In the genomic region with DNA sequence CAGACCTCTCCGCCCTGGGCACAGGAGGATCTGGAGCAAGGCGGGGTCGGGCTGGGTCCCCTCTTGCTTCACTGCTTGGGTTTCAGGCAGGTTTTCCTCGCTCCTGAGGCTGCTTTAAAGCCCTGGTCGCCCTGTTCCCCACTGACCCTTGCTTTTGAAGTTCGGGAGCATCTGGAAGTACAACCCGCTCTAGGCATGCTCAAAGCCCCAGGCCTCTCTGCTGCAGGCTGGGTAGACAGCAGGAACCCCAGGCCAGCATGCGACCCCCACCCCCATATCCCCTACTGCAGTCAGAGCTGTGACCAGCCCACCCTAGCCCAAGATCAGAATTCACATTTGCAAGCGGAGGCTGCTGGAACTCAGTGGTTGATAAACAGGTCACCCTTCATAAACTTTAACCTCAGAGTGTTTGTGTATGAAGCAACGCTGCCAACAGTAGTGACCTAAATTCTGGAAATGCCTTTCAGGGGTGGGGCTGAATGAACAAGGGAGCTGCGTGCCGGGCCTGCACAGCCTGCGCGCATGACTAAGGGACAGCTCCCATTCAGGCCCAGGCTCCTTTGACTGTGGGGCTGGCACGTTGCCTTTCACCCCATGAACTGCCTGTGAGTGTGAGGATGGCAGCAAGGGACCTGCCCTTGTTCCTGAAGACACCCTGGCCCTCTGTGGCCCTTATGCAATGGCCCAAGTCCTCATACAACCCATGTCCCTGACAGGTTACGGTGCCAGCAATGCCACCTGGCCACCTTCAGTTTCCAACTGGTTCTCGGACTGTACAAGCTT, we compare ENCODE assay signal across 8 cellular contexts. TPM values are rescaled to one million over a fixed set of nuclear protein-coding genes. Genes with fewer than 3 reads are reported as not detected.
DNase-seq lines count a peak whose midpoint lies in the region; ATAC-seq and TF ChIP-seq lines count a peak whose summit lies in the region.

No MANE protein-coding gene starts in this region.

- no peaks in the 10 kb centered on the region for H3K36me3 ChIP-seq in adipocyte (ENCODE audit: control insufficient read depth, insufficient read depth, low read length, severe bottlenecking)
- no peaks in the 10 kb centered on the region for H3K36me3 ChIP-seq in left ventricle myocardium inferior

- no peaks in the 10 kb centered on the region for H3K9me3 Mint-ChIP-seq in activated CD8-positive, alpha-beta T cell treated with anti-CD3 and anti-CD28 coated beads, Interleukin-2, amount 10 ng/mL, durations not matched to agents 7 days and 5 days (ENCODE audit: insufficient read depth)

- H3K36me3 Mint-ChIP-seq in activated CD8-positive, alpha-beta T cell treated with anti-CD3 and anti-CD28 coated beads, Interleukin-2, amount 10 ng/mL, durations not matched to agents 7 days and 5 days (ENCODE audit: low read depth): no peaks in the 10 kb centered on the region

- peak; percentile 95 for ATAC-seq in sciatic nerve
- no peak for ATAC-seq in activated CD8-positive, alpha-beta T cell treated with anti-CD3 and anti-CD28 coated beads, Interleukin-2, amount 10 ng/mL, durations not matched to agents 7 days and 5 days
- no peak for ATAC-seq in GM21576 (IDR thresholded peaks at IDR 0.05; ENCODE audit: unreplicated experiment)

- H3K9me3 ChIP-seq in adipocyte (ENCODE audit: control insufficient read depth, low read length) (no peaks in the 10 kb centered on the region), left ventricle myocardium inferior (replicated peaks) (no peaks in the 10 kb centered on the region)

- H3K4me1 ChIP-seq in adipocyte (ENCODE audit: control insufficient read depth, insufficient read depth, low read length) (peaks cover 22% of the 10 kb centered on the region), left ventricle myocardium inferior (peaks cover 43% of the 10 kb centered on the region)

- intact Hi-C loops in left ventricle myocardium inferior (cut with micrococcal nuclease) (no loop called here), sciatic nerve (cut with DNase I) (no loop called here)

- H3K9ac ChIP-seq in adipocyte (ENCODE audit: low read length): no peak overlapping the region

- no peak overlapping the region for H3K4me3 Mint-ChIP-seq in activated CD8-positive, alpha-beta T cell treated with anti-CD3 and anti-CD28 coated beads, Interleukin-2, amount 10 ng/mL, durations not matched to agents 7 days and 5 days

- TF ChIP-seq CTCF in left ventricle myocardium inferior (IDR thresholded peaks at IDR 0.05; ENCODE audit: borderline replicate concordance): no peak

- H3K27ac Mint-ChIP-seq in activated CD8-positive, alpha-beta T cell treated with anti-CD3 and anti-CD28 coated beads, Interleukin-2, amount 10 ng/mL, durations not matched to agents 7 days and 5 days: no peak overlapping the region

- H3K27me3 ChIP-seq in adipocyte (replicated peaks; ENCODE audit: control insufficient read depth, insufficient read depth, low read length): no peaks in the 10 kb centered on the region
- H3K27me3 ChIP-seq in left ventricle myocardium inferior (ENCODE audit: low read depth): no peaks in the 10 kb centered on the region

- POLR2A ChIA-PET in activated CD8-positive, alpha-beta T cell treated with anti-CD3 and anti-CD28 coated beads, Interleukin-2, amount 10 ng/mL, durations not matched to agents 7 days and 5 days (lab: Charles Lee): interaction anchor here (0.5 kb wide), 1 partner anchor 376 kb away, joined by 3 read pairs; no protein-coding TSS in a partner anchor

- H3K4me1 Mint-ChIP-seq in activated CD8-positive, alpha-beta T cell treated with anti-CD3 and anti-CD28 coated beads, Interleukin-2, amount 10 ng/mL, durations not matched to agents 7 days and 5 days (ENCODE audit: low read depth): peaks cover 21% of the 10 kb centered on the region

- DNase-seq in GM03348 (ENCODE audit: low spot score) (peak; percentile 93), adipocyte (ENCODE audit: low read depth) (peak; percentile 77), left ventricle myocardium inferior (peak; percentile 77), sciatic nerve (ENCODE audit: low spot score) (peak; percentile 84), D341Med (ENCODE audit: low spot score) (no peak)
- no peak for DNase-seq in central memory CD4-positive, alpha-beta T cell
- no peak for DNase-seq in activated CD8-positive, alpha-beta T cell treated with anti-CD3 and anti-CD28 coated beads, Interleukin-2, amount 10 ng/mL, durations not matched to agents 7 days and 5 days

- H3K27me3 Mint-ChIP-seq in activated CD8-positive, alpha-beta T cell treated with anti-CD3 and anti-CD28 coated beads, Interleukin-2, amount 10 ng/mL, durations not matched to agents 7 days and 5 days (ENCODE audit: low read depth): peaks cover 13% of the 10 kb centered on the region

- CTCF ChIA-PET in activated CD8-positive, alpha-beta T cell treated with anti-CD3 and anti-CD28 coated beads, Interleukin-2, amount 10 ng/mL, durations not matched to agents 7 days and 5 days (lab: Charles Lee): no interaction called here

- peak overlapping the region; percentile 70 for H3K27ac ChIP-seq in left ventricle myocardium inferior (replicated peaks)

- H3K4me3 ChIP-seq in adipocyte (ENCODE audit: low read length) (peak overlapping the region; percentile 31), left ventricle myocardium inferior (no peak overlapping the region)

RNA-seq across cellular contexts. Expression of gene PROSER2, which starts 52.5 kb away (rescaled TPM):
- total RNA-seq in left ventricle myocardium inferior (0.52 TPM), sciatic nerve (23.7 TPM)
- total RNA-seq in activated CD8-positive, alpha-beta T cell treated with anti-CD3 and anti-CD28 coated beads, Interleukin-2, amount 10 ng/mL, durations not matched to agents 7 days and 5 days: under 1 TPM; 0.29 to 0.74 TPM

Comparison
In these comparisons a context has a peak if more than half of its experiments do, and no peak if none do; other contexts are left out.
1. DNase-seq: peak in GM03348 (single experiment), adipocyte (single experiment), left ventricle myocardium inferior (single experiment) and sciatic nerve (single experiment); none in central memory CD4-positive, alpha-beta T cell (single experiment), D341Med (single experiment) and activated CD8-positive, alpha-beta T cell treated with anti-CD3 and anti-CD28 coated beads, Interleukin-2, amount 10 ng/mL, durations not matched to agents 7 days and 5 days (single experiment).
2. RNA of gene PROSER2, which starts 52.5 kb away (total RNA-seq): 23.7 TPM in sciatic nerve (single experiment); 0.29 to 0.74 TPM in activated CD8-positive, alpha-beta T cell treated with anti-CD3 and anti-CD28 coated beads, Interleukin-2, amount 10 ng/mL, durations not matched to agents 7 days and 5 days and 0.52 TPM in left ventricle myocardium inferior (single experiment); every median in the first group is over 10 times any median in the second.